Comparison of ENCODE assay signal across 22 cellular contexts in the genomic region with DNA sequence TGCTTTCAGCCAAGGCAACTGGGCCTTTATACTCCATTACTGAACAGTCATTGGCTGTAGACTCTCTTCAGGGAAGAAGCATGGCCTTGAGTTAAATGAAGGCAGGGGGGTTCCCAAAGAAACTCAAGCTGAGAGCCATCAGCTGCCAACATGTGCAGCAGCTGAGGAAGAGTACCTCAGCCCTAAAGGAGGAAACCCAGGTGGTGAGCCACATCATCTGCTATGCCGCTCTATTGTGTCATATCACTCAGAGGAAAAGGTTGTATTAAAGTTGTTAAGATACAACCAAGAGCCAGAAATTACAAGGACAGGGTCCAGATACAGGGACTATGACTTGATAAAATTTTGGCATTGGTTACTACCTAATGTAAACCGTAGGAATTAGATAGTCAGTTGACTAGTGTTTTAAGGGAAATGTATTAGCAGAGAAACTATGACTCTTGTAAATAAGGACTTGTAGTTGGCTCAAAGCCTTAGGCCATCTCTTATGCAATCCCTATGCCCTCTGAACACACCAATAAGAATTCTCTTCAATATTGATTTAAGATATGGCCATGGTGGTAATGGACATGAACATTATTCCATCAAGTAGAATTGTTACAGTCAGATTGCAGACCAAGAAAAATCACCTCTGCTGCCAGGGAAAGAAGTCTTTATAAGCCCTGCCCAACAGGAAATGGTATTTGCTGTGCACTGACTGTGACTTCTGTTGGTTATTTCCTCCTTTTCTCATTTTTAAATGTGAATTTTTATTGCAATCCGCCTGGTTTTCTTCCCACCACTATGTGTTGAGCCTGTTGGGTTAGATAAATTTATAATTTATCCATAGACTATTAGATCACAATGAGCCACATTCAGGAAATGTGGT. TPM values are rescaled to one million over a fixed set of nuclear protein-coding genes. Genes with fewer than 3 reads are reported as not detected.
A peak's percentile ranks its signal among the peaks of the same experiment; 100 is the strongest.
DNase-seq lines count a peak whose midpoint lies in the region; ATAC-seq, FAIRE-seq and TF ChIP-seq lines count a peak whose summit lies in the region.
"Had no signal": no experiment of that assay in that cellular context is flagged by ENCODE, and none has a peak within 500 bp of the region (broad histone marks: within the 10 kb centered on the region; RNA-seq: fewer than 3 reads in every experiment).

No MANE protein-coding gene starts in this region.

- H3K27me3 ChIP-seq in CD4-positive, CD25-positive, alpha-beta regulatory T cell (ENCODE audit: control insufficient read depth, insufficient read depth, low read length): peaks cover 3% of the 10 kb centered on the region
- H3K27me3 ChIP-seq in IMR-90 (ENCODE audit: control insufficient read depth, insufficient read depth, low read length) (peaks cover 5% of the 10 kb centered on the region), bronchial epithelial cell (ENCODE audit: control insufficient read depth, insufficient read depth, low read length) (no peaks in the 10 kb centered on the region), endodermal cell (ENCODE audit: control insufficient read depth, insufficient read depth, low read length, poor library complexity, severe bottlenecking) (no peaks in the 10 kb centered on the region)
- H3K27me3 ChIP-seq in naive thymus-derived CD4-positive, alpha-beta T cell (ENCODE audit: control insufficient read depth in 2 of 2, insufficient read depth in 2 of 2, low read length in 2 of 2): no peaks in the 10 kb centered on the region
- H3K27me3 ChIP-seq: adrenal gland, Peyer's patch, thyroid gland had no signal

- TF ChIP-seq CTCF in IMR-90 (conservative IDR thresholded peaks at IDR 0.05; ENCODE audit: low read depth, low read length) (no peak), bronchial epithelial cell (IDR thresholded peaks at IDR 0.05; ENCODE audit: insufficient read depth, low read length, severe bottlenecking) (no peak), endodermal cell (conservative IDR thresholded peaks at IDR 0.05) (no peak)

- H3K4me1 Mint-ChIP-seq in CD4-positive, CD25-positive, alpha-beta regulatory T cell: peaks cover 9 to 15% (median 14%) of the 10 kb centered on the region in 4 donors
- H3K4me1 Mint-ChIP-seq in naive thymus-derived CD4-positive, alpha-beta T cell: peaks cover 11 to 24% (median 18%) of the 10 kb centered on the region in 7 donors
- H3K4me1 Mint-ChIP-seq in endodermal cell: no peaks in the 10 kb centered on the region

- no peak overlapping the region for H2AK5ac ChIP-seq in IMR-90 (ENCODE audit: low read depth, low read length)

- no peak overlapping the region for H4K5ac ChIP-seq in IMR-90 (ENCODE audit: low read depth, low read length)

- POLR2A ChIA-PET in IMR-90 (lab: Charles Lee; ENCODE audit: unreplicated experiment): no interaction called here
- POLR2A ChIA-PET in naive thymus-derived CD4-positive, alpha-beta T cell (lab: Charles Lee): no interaction called here

- no peak overlapping the region for H3K4me2 ChIP-seq in IMR-90 (ENCODE audit: low read depth, low read length)
- H3K4me2 ChIP-seq: SK-N-SH had no signal

- no peak for TF ChIP-seq POLR2A in IMR-90 (IDR thresholded peaks at IDR 0.05; ENCODE audit: low read depth, low read length)

- H3K4me3 Mint-ChIP-seq in CD4-positive, CD25-positive, alpha-beta regulatory T cell: no peak overlapping the region
- peak overlapping the region in 6 of 10 donors; percentile 22 to 70 (median 47) for H3K4me3 Mint-ChIP-seq in naive thymus-derived CD4-positive, alpha-beta T cell
- no peak overlapping the region for H3K4me3 Mint-ChIP-seq in endodermal cell
- H3K4me3 Mint-ChIP-seq: activated T-cell treated with anti-CD3 and anti-CD28 coated beads, Interleukin-2, amount 50 U/mL, for 4 hours had no signal

- H4K91ac ChIP-seq in IMR-90 (ENCODE audit: insufficient read depth, low read depth, low read length): no peak overlapping the region

- no peak overlapping the region for H3K14ac ChIP-seq in IMR-90 (replicated peaks; ENCODE audit: low read depth, low read length)

- H3K36me3 Mint-ChIP-seq in CD4-positive, CD25-positive, alpha-beta regulatory T cell: no peaks in the 10 kb centered on the region
- H3K36me3 Mint-ChIP-seq in naive thymus-derived CD4-positive, alpha-beta T cell: peaks cover 0 to 4% (median 0%) of the 10 kb centered on the region in 5 donors
- no peaks in the 10 kb centered on the region for H3K36me3 Mint-ChIP-seq in endodermal cell (ENCODE audit: low read depth)

- no TSS peak for BruUV-seq in IMR-90 (replicated peaks; lab: Mats Ljungman, UMichigan)

- no peaks in the 10 kb centered on the region for H3K79me1 ChIP-seq in IMR-90 (ENCODE audit: low read depth in 1 of 2, low read length in 2 of 2)

- H3K27me3 Mint-ChIP-seq in CD4-positive, CD25-positive, alpha-beta regulatory T cell: no peaks in the 10 kb centered on the region
- H3K27me3 Mint-ChIP-seq in naive thymus-derived CD4-positive, alpha-beta T cell: peaks cover 0 to 11% (median 3%) of the 10 kb centered on the region in 5 donors
- no peaks in the 10 kb centered on the region for H3K27me3 Mint-ChIP-seq in endodermal cell (ENCODE audit: insufficient read depth)

- no peak overlapping the region for H3K9ac ChIP-seq in IMR-90 (ENCODE audit: low read depth, low read length)
- H3K9ac ChIP-seq in endodermal cell (ENCODE audit: extremely low read depth, low read length, poor library complexity, severe bottlenecking): no peak overlapping the region
- H3K9ac ChIP-seq: SK-N-SH had no signal

- no peak overlapping the region for H3K4ac ChIP-seq in IMR-90 (ENCODE audit: low read depth, low read length)

- H4K20me1 ChIP-seq in IMR-90 (ENCODE audit: insufficient read depth, low read length): no peaks in the 10 kb centered on the region

- no peak for TF ChIP-seq RAD21 in IMR-90 (IDR thresholded peaks at IDR 0.05; ENCODE audit: low read length)

- no peaks in the 10 kb centered on the region for H3K9me3 Mint-ChIP-seq in CD4-positive, CD25-positive, alpha-beta regulatory T cell
- no peaks in the 10 kb centered on the region for H3K9me3 Mint-ChIP-seq in naive thymus-derived CD4-positive, alpha-beta T cell
- no peaks in the 10 kb centered on the region for H3K9me3 Mint-ChIP-seq in endodermal cell
- H3K9me3 Mint-ChIP-seq: activated T-cell treated with anti-CD3 and anti-CD28 coated beads, Interleukin-2, amount 50 U/mL, for 4 hours had no signal

- no peak overlapping the region for H2AFZ ChIP-seq in IMR-90 (replicated peaks; ENCODE audit: low read length, poor library complexity)

- no peak overlapping the region for H3K56ac ChIP-seq in IMR-90 (ENCODE audit: extremely low read depth, insufficient read depth, low read length)

- in situ Hi-C loops in IMR-90 (cut with MboI; ENCODE audit: low sequenced_read_pairs): no loop called here

- peaks cover 4% of the 10 kb centered on the region for H3K4me1 ChIP-seq in CD4-positive, CD25-positive, alpha-beta regulatory T cell (ENCODE audit: control insufficient read depth, insufficient read depth, low read length, poor library complexity, severe bottlenecking)
- no peaks in the 10 kb centered on the region for H3K4me1 ChIP-seq in IMR-90 (ENCODE audit: control insufficient read depth, insufficient read depth, low read length)
- H3K4me1 ChIP-seq in naive thymus-derived CD4-positive, alpha-beta T cell (ENCODE audit: control insufficient read depth in 2 of 2, insufficient read depth in 2 of 2, low read length in 2 of 2): peaks cover 0 to 14% of the 10 kb centered on the region in 2 donors
- no peaks in the 10 kb centered on the region for H3K4me1 ChIP-seq in endodermal cell (ENCODE audit: control insufficient read depth, insufficient read depth, low read length)
- H3K4me1 ChIP-seq: adrenal gland, Peyer's patch, thyroid gland had no signal

- H3K27ac Mint-ChIP-seq in CD4-positive, CD25-positive, alpha-beta regulatory T cell: peak overlapping the region; percentile 22 to 50 (median 38)
- peak overlapping the region in 6 of 9 donors; percentile 0 to 35 (median 20) for H3K27ac Mint-ChIP-seq in naive thymus-derived CD4-positive, alpha-beta T cell
- no peak overlapping the region for H3K27ac Mint-ChIP-seq in endodermal cell

- WGBS in IMR-90 (ENCODE audit: extremely low coverage in 2 of 2, insufficient read length in 1 of 2), 2 experiments: 100% methylated on average over 1 of the region's 3 CpGs; no CpG with 5 or more reads in 1 of the 2 experiments
- 83 to 96% methylated on average over 1 to 2 of the region's 3 CpGs for WGBS in endodermal cell (ENCODE audit: insufficient coverage in 1 of 2, insufficient read length in 1 of 2), 2 experiments

- H4K8ac ChIP-seq in IMR-90 (ENCODE audit: low read depth in 2 of 2, low read length in 2 of 2): no peak overlapping the region

- H2BK5ac ChIP-seq in IMR-90 (ENCODE audit: low read depth, low read length, poor library complexity, severe bottlenecking): no peak overlapping the region

- no peak overlapping the region for H3K18ac ChIP-seq in IMR-90 (ENCODE audit: low read depth, low read length)

- CTCF ChIA-PET in IMR-90 (lab: Yijun Ruan, JAX): no interaction called here
- CTCF ChIA-PET in naive thymus-derived CD4-positive, alpha-beta T cell (lab: Charles Lee): no interaction called here

- H2AK9ac ChIP-seq in IMR-90 (replicated peaks; ENCODE audit: low read depth, low read length, poor library complexity): no peak overlapping the region

- H2BK15ac ChIP-seq in IMR-90 (ENCODE audit: low read depth, low read length): no peak overlapping the region

- intact Hi-C loops in IMR-90 (cut with micrococcal nuclease): no loop called here
- intact Hi-C loops in naive thymus-derived CD4-positive, alpha-beta T cell (cut with micrococcal nuclease): no loop called here

- FAIRE-seq in bronchial epithelial cell (lab: Jason Lieb, UNC): no peak
- FAIRE-seq: frontal cortex, GM18507 had no signal

- H3K9me1 ChIP-seq in IMR-90 (ENCODE audit: insufficient read depth, low read length): no peaks in the 10 kb centered on the region

- peak in 1 of 3 donors; percentile 31 for DNase-seq in CD4-positive, CD25-positive, alpha-beta regulatory T cell
- DNase-seq in IMR-90 (peak; percentile 19), bronchial epithelial cell (ENCODE audit: low read depth) (peak; percentile 25), endodermal cell (no peak), NCI-H2107 (lab: John Stamatoyannopoulos, UW) (no peak)
- peak in 1 of 9 donors; percentile 4 for DNase-seq in naive thymus-derived CD4-positive, alpha-beta T cell
- no peak for DNase-seq in activated CD4-positive, alpha-beta T cell treated with anti-CD3 and anti-CD28 coated beads for 4 hours
- DNase-seq: activated T-cell treated with anti-CD3 and anti-CD28 coated beads, Interleukin-2, amount 50 U/mL, for 4 hours; adrenal gland; left colon; mucosa of descending colon; NCI-H146; NCI-H226; Peyer's patch; SK-N-SH; stimulated activated CD4-positive, alpha-beta T cell treated with anti-CD3 and anti-CD28 coated beads, Interleukin-4, amount 100 ng/mL, for 24 hours; stimulated activated CD8-positive, alpha-beta memory T cell treated with anti-CD3 and anti-CD28 coated beads, Interleukin-4, amount 100 ng/mL, for 48 hours; thyroid gland had no signal

- peak overlapping the region; percentile 29 for H3K4me3 ChIP-seq in CD4-positive, CD25-positive, alpha-beta regulatory T cell (ENCODE audit: low read depth, low read length)
- H3K4me3 ChIP-seq in IMR-90 (ENCODE audit: insufficient read depth, low read depth, low read length): no peak overlapping the region
- no peak overlapping the region for H3K4me3 ChIP-seq in bronchial epithelial cell (ENCODE audit: low read depth, low read length)
- no peak overlapping the region for H3K4me3 ChIP-seq in naive thymus-derived CD4-positive, alpha-beta T cell (ENCODE audit: low read length)
- no peak overlapping the region for H3K4me3 ChIP-seq in endodermal cell (ENCODE audit: low read length)
- H3K4me3 ChIP-seq: adrenal gland, mucosa of descending colon, Peyer's patch, skin epidermis, thyroid gland had no signal

- dilution Hi-C loops in IMR-90 (cut with HindIII; ENCODE audit: low sequenced_read_pairs, unreplicated experiment): no loop called here

- no peak overlapping the region for H2BK20ac ChIP-seq in IMR-90 (ENCODE audit: low read depth, low read length)

- H3K36me3 ChIP-seq in CD4-positive, CD25-positive, alpha-beta regulatory T cell (ENCODE audit: control insufficient read depth, insufficient read depth, low read length): no peaks in the 10 kb centered on the region
- H3K36me3 ChIP-seq in IMR-90 (ENCODE audit: control insufficient read depth, insufficient read depth, low read length) (no peaks in the 10 kb centered on the region), bronchial epithelial cell (ENCODE audit: control insufficient read depth, insufficient read depth, low read length) (no peaks in the 10 kb centered on the region), endodermal cell (ENCODE audit: control insufficient read depth, insufficient read depth, low read length) (no peaks in the 10 kb centered on the region)
- no peaks in the 10 kb centered on the region for H3K36me3 ChIP-seq in naive thymus-derived CD4-positive, alpha-beta T cell (ENCODE audit: control insufficient read depth in 2 of 3, insufficient read depth in 3 of 3, low read length in 3 of 3)
- H3K36me3 ChIP-seq: adrenal gland, Peyer's patch, thyroid gland had no signal

- no peaks in the 10 kb centered on the region for H3K9me3 ChIP-seq in CD4-positive, CD25-positive, alpha-beta regulatory T cell (ENCODE audit: control insufficient read depth in 2 of 2, low read length in 2 of 2)
- H3K9me3 ChIP-seq in IMR-90 (ENCODE audit: control insufficient read depth, insufficient read depth, low read length) (no peaks in the 10 kb centered on the region), endodermal cell (ENCODE audit: control insufficient read depth, low read length) (no peaks in the 10 kb centered on the region)
- H3K9me3 ChIP-seq in naive thymus-derived CD4-positive, alpha-beta T cell (ENCODE audit: control insufficient read depth in 2 of 3, low read length in 3 of 3): no peaks in the 10 kb centered on the region
- H3K9me3 ChIP-seq: adrenal gland, mucosa of descending colon, Peyer's patch, SK-N-SH, thyroid gland had no signal

- H2BK120ac ChIP-seq in IMR-90 (ENCODE audit: low read depth, low read length): no peak overlapping the region

- no peak overlapping the region for H3K27ac ChIP-seq in CD4-positive, CD25-positive, alpha-beta regulatory T cell (ENCODE audit: insufficient read depth, low read length, poor library complexity, severe bottlenecking)
- H3K27ac ChIP-seq in IMR-90 (ENCODE audit: insufficient read depth, low read length) (no peak overlapping the region), endodermal cell (ENCODE audit: low read depth, low read length) (no peak overlapping the region)
- no peak overlapping the region for H3K27ac ChIP-seq in naive thymus-derived CD4-positive, alpha-beta T cell (ENCODE audit: low read depth, low read length)
- H3K27ac ChIP-seq: adrenal gland, Peyer's patch, skin epidermis, thyroid gland had no signal

- H3K23ac ChIP-seq in IMR-90 (ENCODE audit: low read depth, low read length): no peak overlapping the region

- peak in 1 of 2 donors; percentile 44 for ATAC-seq in CD4-positive, CD25-positive, alpha-beta regulatory T cell (ENCODE audit: low read depth in 2 of 2)
- ATAC-seq in IMR-90 (ENCODE audit: low read depth) (no peak), GM21825 (IDR thresholded peaks at IDR 0.05; ENCODE audit: unreplicated experiment) (no peak)
- no peak for ATAC-seq in naive thymus-derived CD4-positive, alpha-beta T cell
- ATAC-seq: left colon, mucosa of descending colon had no signal

RNA-seq across cellular contexts. Expression of gene LRPPRC, which starts 9.2 kb away (rescaled TPM):
- total RNA-seq in CD4-positive, CD25-positive, alpha-beta regulatory T cell: 48.5 TPM
- 10 to 100 TPM; 34.0 to 39.5 (median 36.8) TPM for polyA plus RNA-seq in CD4-positive, CD25-positive, alpha-beta regulatory T cell
- total RNA-seq in IMR-90 (2012; rRNA removed) (36.0 and 59.7 TPM in 2 replicates), bronchial epithelial cell (50.4 and 70.3 TPM in 2 replicates), endodermal cell (100 to 1,000 TPM; 117 to 135 TPM)
- 23.2 and 30.4 TPM in 2 replicates for polyA plus RNA-seq in IMR-90 (2012; rRNA removed)
- polyA plus RNA-seq in IMR-90 (2012; cell fraction: cytosol; rRNA removed): 5.0 and 9.9 TPM in 2 replicates
- 6.8 and 41.1 TPM in 2 replicates for polyA plus RNA-seq in IMR-90 (2012; cell fraction: nucleus; rRNA removed; ENCODE audit: low replicate concordance)
- total RNA-seq in naive thymus-derived CD4-positive, alpha-beta T cell: 10 to 100 TPM; 54.3 to 92.7 (median 71.2) TPM
- polyA plus RNA-seq in naive thymus-derived CD4-positive, alpha-beta T cell: 10 to 100 TPM; 42.3 to 45.1 TPM
- polyA plus RNA-seq in endodermal cell (2013, experiment 1 of 2): 99.2 TPM
- polyA plus RNA-seq in endodermal cell (2013, experiment 2 of 2): 89.4 TPM

Comparison
In these comparisons a context has a peak if more than half of its experiments do, and no peak if none do; other contexts are left out.
1. DNase-seq: peak in IMR-90 (single experiment) and bronchial epithelial cell (single experiment); none in endodermal cell (single experiment), NCI-H2107 (single experiment) and activated CD4-positive, alpha-beta T cell treated with anti-CD3 and anti-CD28 coated beads for 4 hours (0 of 2).
2. H3K4me3 Mint-ChIP-seq: peak in naive thymus-derived CD4-positive, alpha-beta T cell (6 of 10); none in CD4-positive, CD25-positive, alpha-beta regulatory T cell (0 of 4) and endodermal cell (single experiment).